8 cellular contexts compared by ENCODE assay signal in the genomic region with DNA sequence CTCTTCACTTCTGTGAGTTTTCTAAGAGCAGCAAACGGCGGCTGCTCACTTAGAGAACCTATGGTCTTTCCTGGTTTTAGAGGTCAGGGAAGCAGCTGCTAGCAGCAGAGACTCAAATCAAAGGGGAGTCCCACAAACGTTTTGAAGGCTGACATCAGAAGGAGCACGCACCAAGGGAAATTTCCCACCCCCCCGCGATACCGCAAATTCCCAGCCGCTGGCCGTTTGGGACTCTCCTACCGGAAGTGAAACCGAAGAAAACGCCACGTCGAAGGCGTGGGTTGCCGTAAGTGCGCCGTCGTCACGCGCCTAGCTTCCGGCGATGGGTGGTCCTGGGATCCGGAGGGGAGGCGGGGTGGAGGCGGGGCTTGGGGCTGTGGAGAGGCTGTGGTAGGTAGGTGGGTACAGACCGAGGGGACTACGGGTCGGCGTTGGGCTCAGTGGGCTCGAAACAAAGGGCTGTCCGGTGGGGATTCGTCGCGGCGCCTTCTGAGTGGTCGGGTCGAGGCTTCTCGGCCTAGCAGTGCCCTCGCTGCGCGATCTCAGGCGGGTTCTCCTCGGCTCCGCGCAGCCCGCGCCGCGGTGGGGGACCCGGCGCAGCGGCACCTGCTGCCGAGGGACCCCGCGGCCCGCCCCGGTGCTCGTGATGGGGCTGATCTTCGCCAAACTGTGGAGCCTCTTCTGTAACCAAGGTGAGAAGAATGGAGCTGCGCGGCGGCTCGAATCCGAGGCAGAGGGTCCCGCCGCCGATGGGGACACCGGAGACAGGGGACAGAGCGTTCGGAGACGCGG. TPM values are rescaled to one million over a fixed set of nuclear protein-coding genes. Genes with fewer than 3 reads are reported as not detected.
A peak's percentile ranks its signal among the peaks of the same experiment; 100 is the strongest.
DNase-seq lines count a peak whose midpoint lies in the region; TF ChIP-seq lines count a peak whose summit lies in the region.

A gene with protein sequence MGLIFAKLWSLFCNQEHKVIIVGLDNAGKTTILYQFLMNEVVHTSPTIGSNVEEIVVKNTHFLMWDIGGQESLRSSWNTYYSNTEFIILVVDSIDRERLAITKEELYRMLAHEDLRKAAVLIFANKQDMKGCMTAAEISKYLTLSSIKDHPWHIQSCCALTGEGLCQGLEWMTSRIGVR (plus strand): TSS at position 440 of the 792 bp plus-strand sequence. CDS start 207 bp downstream, at position 647.

- POLR2A ChIA-PET in SK-N-SH (lab: Yijun Ruan, JAX) = interaction anchor here (0.6 to 1.9 kb wide), 5 partner anchors 9 to 1459 kb away, joined by 3 to 6 read pairs (median 3); no protein-coding TSS in a partner anchor

- peak within 1 kb of the TSS; percentile 94 for H3K4me3 ChIP-seq in HFF-Myc (replicated peaks; ENCODE audit: low read depth, low read length)
- peak within 1 kb of the TSS; percentile 89 to 98 for H3K4me3 ChIP-seq in SK-N-SH (ENCODE audit: low read depth in 2 of 2, low read length in 1 of 2)
- peak within 1 kb of the TSS; percentile 93 for H3K4me3 ChIP-seq in suprapubic skin

- H3K9me2 ChIP-seq in SK-N-SH = no peaks in the 10 kb centered on the region

- peaks cover 6% of the 10 kb centered on the region for H3F3A ChIP-seq in SK-N-SH (replicated peaks; ENCODE audit: insufficient read depth)

- H3K9ac ChIP-seq in SK-N-SH = peak within 1 kb of the TSS; percentile 96

- no peak; a peak in 1 of 4 replicates for TF ChIP-seq EP300 in SK-N-SH (IDR thresholded peaks at IDR 0.05; ENCODE audit: borderline replicate concordance in 1 of 2, low read depth in 1 of 2, low read length in 1 of 2)
- peak; percentile 72 for TF ChIP-seq EP300 in suprapubic skin (IDR thresholded peaks at IDR 0.05)

- DNase-seq in GM04503 (ENCODE audit: low read depth) (peak; percentile 88), HFF-Myc (ENCODE audit: extremely low read depth, low read depth) (peak; percentile 86), NAMALWA (ENCODE audit: low spot score) (peak; percentile 96), SK-N-SH (peak; percentile 98), globus pallidus (ENCODE audit: low spot score) (peak; percentile 94), nucleus accumbens (lab: John Stamatoyannopoulos, UW) (peak; percentile 61 to 99 (median 94)), suprapubic skin (ENCODE audit: low spot score in 2 of 2) (peak; percentile 99)

- peak within 1 kb of the TSS; percentile 98 for H3K4me3 Mint-ChIP-seq in activated naive CD4-positive, alpha-beta T cell treated with anti-CD3 and anti-CD28 coated beads, Interleukin-2, amount 50 U/mL, for 24 hours

- peaks cover 52% of the 10 kb centered on the region for H3K4me1 Mint-ChIP-seq in activated naive CD4-positive, alpha-beta T cell treated with anti-CD3 and anti-CD28 coated beads, Interleukin-2, amount 50 U/mL, for 24 hours

- no peak for TF ChIP-seq RAD21 in SK-N-SH (IDR thresholded peaks at IDR 0.05; ENCODE audit: low read length)

- H3K27ac Mint-ChIP-seq in activated naive CD4-positive, alpha-beta T cell treated with anti-CD3 and anti-CD28 coated beads, Interleukin-2, amount 50 U/mL, for 24 hours = peak within 1 kb of the TSS; percentile 98

- H4K20me1 ChIP-seq in SK-N-SH (ENCODE audit: insufficient read depth) = peaks cover 24% of the 10 kb centered on the region; the same call in 1 of the 2 replicates

- peak within 1 kb of the TSS; percentile 72 for H2AFZ ChIP-seq in SK-N-SH (ENCODE audit: low read depth)

- H3K27ac ChIP-seq in SK-N-SH (ENCODE audit: low read depth in 2 of 2, low read length in 1 of 2) (peak within 1 kb of the TSS; percentile 90 to 99), suprapubic skin (peak within 1 kb of the TSS; percentile 96)

- CTCF ChIA-PET in SK-N-SH (lab: Yijun Ruan, JAX) = no interaction called here

- peak in 1 of 2 donors; percentile 31 for TF ChIP-seq POLR2A in suprapubic skin (IDR thresholded peaks at IDR 0.05)

- peaks cover 10 to 11% of the 10 kb centered on the region in 2 experiments; a peak in 3 of 4 replicates for H3K4me1 ChIP-seq in SK-N-SH (ENCODE audit: control insufficient read depth in 1 of 2, insufficient read depth in 2 of 2, low read depth in 1 of 2, low read length in 1 of 2)
- H3K4me1 ChIP-seq in suprapubic skin = peaks cover 26% of the 10 kb centered on the region

- H3K27me3 ChIP-seq in SK-N-SH (ENCODE audit: insufficient read depth) (no peaks in the 10 kb centered on the region), suprapubic skin (no peaks in the 10 kb centered on the region)

- peaks cover 3% of the 10 kb centered on the region for H3K36me3 Mint-ChIP-seq in activated naive CD4-positive, alpha-beta T cell treated with anti-CD3 and anti-CD28 coated beads, Interleukin-2, amount 50 U/mL, for 24 hours

- H3K79me2 ChIP-seq in SK-N-SH (ENCODE audit: insufficient read depth) = peaks cover 54% of the 10 kb centered on the region

- no peaks in the 10 kb centered on the region for H3K27me3 Mint-ChIP-seq in activated naive CD4-positive, alpha-beta T cell treated with anti-CD3 and anti-CD28 coated beads, Interleukin-2, amount 50 U/mL, for 24 hours

- H3K4me2 ChIP-seq in SK-N-SH = peak within 1 kb of the TSS; percentile 94

- H3K9me3 Mint-ChIP-seq in activated naive CD4-positive, alpha-beta T cell treated with anti-CD3 and anti-CD28 coated beads, Interleukin-2, amount 50 U/mL, for 24 hours = no peaks in the 10 kb centered on the region

- under 1% methylated on average over 24 of the region's 73 CpGs for whole genome bisulfite sequencing in SK-N-SH (ENCODE audit: low lambda C conversion rate)
- WGBS in suprapubic skin = 0% methylated on average over 32 of the region's 73 CpGs

- no peaks in the 10 kb centered on the region for H3K36me3 ChIP-seq in SK-N-SH (replicated peaks in 1 of 2; ENCODE audit: control insufficient read depth in 1 of 2, insufficient read depth in 2 of 2, low read length in 1 of 2)
- no peaks in the 10 kb centered on the region for H3K36me3 ChIP-seq in suprapubic skin

- TF ChIP-seq CTCF in HFF-Myc (IDR thresholded peaks at IDR 0.05; ENCODE audit: low read depth, low read length, missing control alignments) (no peak), SK-N-SH (IDR thresholded peaks at IDR 0.05) (no peak), suprapubic skin (IDR thresholded peaks at IDR 0.05) (no peak)

- H3K9me3 ChIP-seq in SK-N-SH = no peaks in the 10 kb centered on the region
- no peaks in the 10 kb centered on the region for H3K9me3 ChIP-seq in suprapubic skin

TF ChIP-seq in SK-N-SH, 30 proteins besides CTCF, POLR2A, EP300 and RAD21 (continues in another document):
- no peak for TF ChIP-seq GATA2 (CRISPR knock-in tag; IDR thresholded peaks at IDR 0.05)
- TF ChIP-seq POLR2AphosphoS5 (IDR thresholded peaks at IDR 0.05; ENCODE audit: low read depth, low read length) = peak; percentile 78
- TF ChIP-seq MAX (IDR thresholded peaks at IDR 0.05; ENCODE audit: low read depth) = peak; percentile 71
- peak; percentile 40; the same call in 1 of the 2 replicates for TF ChIP-seq YY1 (IDR thresholded peaks at IDR 0.05; ENCODE audit: low read depth)
- TF ChIP-seq EZH2phosphoT487 (IDR thresholded peaks at IDR 0.05; ENCODE audit: borderline replicate concordance, low read depth) = no peak
- peak; percentile 26; the same call in 1 of the 2 replicates for TF ChIP-seq TCF12 (IDR thresholded peaks at IDR 0.05)
- peak; percentile 85 for TF ChIP-seq GABPA (IDR thresholded peaks at IDR 0.05; ENCODE audit: low read depth)
- TF ChIP-seq SIN3A (IDR thresholded peaks at IDR 0.05; ENCODE audit: borderline replicate concordance, low read depth, low read length) = peak; percentile 85; the same call in 1 of the 2 replicates
- no peak for TF ChIP-seq NFIC (IDR thresholded peaks at IDR 0.05; ENCODE audit: borderline replicate concordance)
- no peak for TF ChIP-seq JUND (IDR thresholded peaks at IDR 0.05)
- TF ChIP-seq, protein P1, sequence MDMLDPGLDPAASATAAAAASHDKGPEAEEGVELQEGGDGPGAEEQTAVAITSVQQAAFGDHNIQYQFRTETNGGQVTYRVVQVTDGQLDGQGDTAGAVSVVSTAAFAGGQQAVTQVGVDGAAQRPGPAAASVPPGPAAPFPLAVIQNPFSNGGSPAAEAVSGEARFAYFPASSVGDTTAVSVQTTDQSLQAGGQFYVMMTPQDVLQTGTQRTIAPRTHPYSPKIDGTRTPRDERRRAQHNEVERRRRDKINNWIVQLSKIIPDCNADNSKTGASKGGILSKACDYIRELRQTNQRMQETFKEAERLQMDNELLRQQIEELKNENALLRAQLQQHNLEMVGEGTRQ (IDR thresholded peaks at IDR 0.05; ENCODE audit: borderline replicate concordance, low read depth, low read length) = no peak
- no peak for TF ChIP-seq SMC3 (IDR thresholded peaks at IDR 0.05; ENCODE audit: low read depth, low read length)
- 0 out of 2 replicates have a peak, but pooled peaks have one; percentile 39 for TF ChIP-seq TEAD4 (IDR thresholded peaks at IDR 0.05; ENCODE audit: borderline replicate concordance, insufficient read depth)
- no peak for TF ChIP-seq MEF2A (IDR thresholded peaks at IDR 0.05; ENCODE audit: borderline replicate concordance, low read depth)
- peak; percentile 83; the same call in 1 of the 2 replicates for TF ChIP-seq MXI1 (IDR thresholded peaks at IDR 0.05; ENCODE audit: low read depth, low read length)
- TF ChIP-seq IRF3 (IDR thresholded peaks at IDR 0.05; ENCODE audit: low read depth, low read length) = no peak
- peak; percentile 62 for TF ChIP-seq CHD2 (IDR thresholded peaks at IDR 0.05; ENCODE audit: low read length, partially characterized antibody)
- TF ChIP-seq RCOR1 (IDR thresholded peaks at IDR 0.05; ENCODE audit: low read length) = peak; percentile 50; the same call in 1 of the 2 replicates
- peak; percentile 73; the same call in 1 of the 2 replicates for TF ChIP-seq TAF1 (IDR thresholded peaks at IDR 0.05; ENCODE audit: borderline replicate concordance, low read depth, low read length)
- TF ChIP-seq FOXJ3 (CRISPR knock-in tag; IDR thresholded peaks at IDR 0.05) = no peak
- TF ChIP-seq ELF1 (IDR thresholded peaks at IDR 0.05) = peak; percentile 82

RNA-seq across cellular contexts. Expression of the gene that starts here (rescaled TPM):
- polyA plus RNA-seq in SK-N-SH (2012; rRNA removed) = 4.9 and 6.6 TPM in 2 replicates
- polyA plus RNA-seq in SK-N-SH (2012; cell fraction: cytosol; rRNA removed) = 6.1 and 8.5 TPM in 2 replicates
- 6.2 and 19.5 TPM in 2 replicates for polyA plus RNA-seq in SK-N-SH (2012; cell fraction: nucleus; rRNA removed)
- 10 to 100 TPM; 11.8 to 17.9 (median 14.5) TPM for total RNA-seq in suprapubic skin

Comparison
In these comparisons a context has a peak if more than half of its experiments do, and no peak if none do; other contexts are left out.
1. Peak in every context shown above with its lines: DNase-seq, H3K4me3 ChIP-seq and H3K27ac ChIP-seq.